Comparison of ENCODE assay signal across 2 cellular contexts in the genomic region with DNA sequence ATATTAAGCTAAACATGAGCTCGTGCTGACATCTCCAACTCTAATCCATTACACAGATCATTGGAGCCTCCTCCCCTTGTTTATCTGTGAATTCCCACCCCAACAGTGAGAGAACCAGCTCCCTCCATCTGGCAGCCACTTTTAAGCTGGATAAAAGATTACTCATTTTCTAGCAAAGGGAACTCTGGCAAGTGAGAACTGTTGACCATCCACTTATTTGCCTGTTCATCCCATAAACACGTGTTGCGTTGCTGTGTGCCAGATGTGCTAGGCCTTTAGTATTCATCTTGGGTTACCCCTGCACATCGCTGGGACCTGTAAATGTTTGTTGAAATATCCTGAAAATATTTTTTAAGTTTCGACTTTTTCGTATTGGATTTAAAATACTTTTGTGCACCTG.
A peak's percentile ranks its signal among the peaks of the same experiment; 100 is the strongest.
TF ChIP-seq lines count a peak whose summit lies in the region.

No MANE protein-coding gene starts in this region.

TF ChIP-seq in K562, 482 proteins besides CTCF, POLR2A, EP300 and RAD21 (continued from another document):
- TF ChIP-seq, protein P1, sequence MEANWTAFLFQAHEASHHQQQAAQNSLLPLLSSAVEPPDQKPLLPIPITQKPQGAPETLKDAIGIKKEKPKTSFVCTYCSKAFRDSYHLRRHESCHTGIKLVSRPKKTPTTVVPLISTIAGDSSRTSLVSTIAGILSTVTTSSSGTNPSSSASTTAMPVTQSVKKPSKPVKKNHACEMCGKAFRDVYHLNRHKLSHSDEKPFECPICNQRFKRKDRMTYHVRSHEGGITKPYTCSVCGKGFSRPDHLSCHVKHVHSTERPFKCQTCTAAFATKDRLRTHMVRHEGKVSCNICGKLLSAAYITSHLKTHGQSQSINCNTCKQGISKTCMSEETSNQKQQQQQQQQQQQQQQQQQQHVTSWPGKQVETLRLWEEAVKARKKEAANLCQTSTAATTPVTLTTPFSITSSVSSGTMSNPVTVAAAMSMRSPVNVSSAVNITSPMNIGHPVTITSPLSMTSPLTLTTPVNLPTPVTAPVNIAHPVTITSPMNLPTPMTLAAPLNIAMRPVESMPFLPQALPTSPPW (CRISPR knock-in tag; IDR thresholded peaks at IDR 0.05): peak; percentile 12; the same call in 1 of the 2 replicates
- TF ChIP-seq CBX3 (IDR thresholded peaks at IDR 0.05; ENCODE audit: borderline replicate concordance in 1 of 2, low read length in 2 of 2) (no peak), TEAD4 (IDR thresholded peaks at IDR 0.05; ENCODE audit: low read length) (peak; percentile 33; the same call in 1 of the 2 replicates), TEAD4 (CRISPR knock-in tag; IDR thresholded peaks at IDR 0.05; ENCODE audit: borderline replicate concordance) (no peak), ZFPM2 (CRISPR knock-in tag; IDR thresholded peaks at IDR 0.05) (0 out of 2 replicates have a peak, but pooled peaks have one; percentile 16), MYC (IDR thresholded peaks at IDR 0.05; ENCODE audit: low read depth, low read length) (peak; percentile 43; the same call in 1 of the 2 replicates), MYC (CRISPR knock-in tag; IDR thresholded peaks at IDR 0.05; ENCODE audit: borderline replicate concordance, low read depth) (no peak), ZNF347 (CRISPR knock-in tag; IDR thresholded peaks at IDR 0.05; ENCODE audit: low read depth) (no peak), BHLHE40 (IDR thresholded peaks at IDR 0.05; ENCODE audit: low read length) (0 out of 2 replicates have a peak, but pooled peaks have one; percentile 26), ZNF134 (CRISPR knock-in tag; conservative IDR thresholded peaks at IDR 0.05) (no peak), POLR2AphosphoS5 (IDR thresholded peaks at IDR 0.05; ENCODE audit: control insufficient read depth, insufficient read depth, low read depth, low read length) (peak; percentile 41), KAT2B (IDR thresholded peaks at IDR 0.05; ENCODE audit: low read depth, low read length) (no peak), RFX7 (CRISPR knock-in tag; IDR thresholded peaks at IDR 0.05) (0 out of 2 replicates have a peak, but pooled peaks have one; percentile 54), RCOR1 (IDR thresholded peaks at IDR 0.05; ENCODE audit: borderline replicate concordance in 1 of 2, low read depth in 2 of 2, low read length in 2 of 2) (no peak)

TF ChIP-seq in WTC11, 78 proteins besides CTCF, POLR2A, EP300 and RAD21 (continued from another document):
- TF ChIP-seq, protein P2, sequence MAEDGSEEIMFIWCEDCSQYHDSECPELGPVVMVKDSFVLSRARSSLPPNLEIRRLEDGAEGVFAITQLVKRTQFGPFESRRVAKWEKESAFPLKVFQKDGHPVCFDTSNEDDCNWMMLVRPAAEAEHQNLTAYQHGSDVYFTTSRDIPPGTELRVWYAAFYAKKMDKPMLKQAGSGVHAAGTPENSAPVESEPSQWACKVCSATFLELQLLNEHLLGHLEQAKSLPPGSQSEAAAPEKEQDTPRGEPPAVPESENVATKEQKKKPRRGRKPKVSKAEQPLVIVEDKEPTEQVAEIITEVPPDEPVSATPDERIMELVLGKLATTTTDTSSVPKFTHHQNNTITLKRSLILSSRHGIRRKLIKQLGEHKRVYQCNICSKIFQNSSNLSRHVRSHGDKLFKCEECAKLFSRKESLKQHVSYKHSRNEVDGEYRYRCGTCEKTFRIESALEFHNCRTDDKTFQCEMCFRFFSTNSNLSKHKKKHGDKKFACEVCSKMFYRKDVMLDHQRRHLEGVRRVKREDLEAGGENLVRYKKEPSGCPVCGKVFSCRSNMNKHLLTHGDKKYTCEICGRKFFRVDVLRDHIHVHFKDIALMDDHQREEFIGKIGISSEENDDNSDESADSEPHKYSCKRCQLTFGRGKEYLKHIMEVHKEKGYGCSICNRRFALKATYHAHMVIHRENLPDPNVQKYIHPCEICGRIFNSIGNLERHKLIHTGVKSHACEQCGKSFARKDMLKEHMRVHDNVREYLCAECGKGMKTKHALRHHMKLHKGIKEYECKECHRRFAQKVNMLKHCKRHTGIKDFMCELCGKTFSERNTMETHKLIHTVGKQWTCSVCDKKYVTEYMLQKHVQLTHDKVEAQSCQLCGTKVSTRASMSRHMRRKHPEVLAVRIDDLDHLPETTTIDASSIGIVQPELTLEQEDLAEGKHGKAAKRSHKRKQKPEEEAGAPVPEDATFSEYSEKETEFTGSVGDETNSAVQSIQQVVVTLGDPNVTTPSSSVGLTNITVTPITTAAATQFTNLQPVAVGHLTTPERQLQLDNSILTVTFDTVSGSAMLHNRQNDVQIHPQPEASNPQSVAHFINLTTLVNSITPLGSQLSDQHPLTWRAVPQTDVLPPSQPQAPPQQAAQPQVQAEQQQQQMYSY (CRISPR knock-in tag; IDR thresholded peaks at IDR 0.05): no peak
- TF ChIP-seq MXD4 (CRISPR knock-in tag; IDR thresholded peaks at IDR 0.05; ENCODE audit: borderline replicate concordance): no peak
- TF ChIP-seq, protein P3, sequence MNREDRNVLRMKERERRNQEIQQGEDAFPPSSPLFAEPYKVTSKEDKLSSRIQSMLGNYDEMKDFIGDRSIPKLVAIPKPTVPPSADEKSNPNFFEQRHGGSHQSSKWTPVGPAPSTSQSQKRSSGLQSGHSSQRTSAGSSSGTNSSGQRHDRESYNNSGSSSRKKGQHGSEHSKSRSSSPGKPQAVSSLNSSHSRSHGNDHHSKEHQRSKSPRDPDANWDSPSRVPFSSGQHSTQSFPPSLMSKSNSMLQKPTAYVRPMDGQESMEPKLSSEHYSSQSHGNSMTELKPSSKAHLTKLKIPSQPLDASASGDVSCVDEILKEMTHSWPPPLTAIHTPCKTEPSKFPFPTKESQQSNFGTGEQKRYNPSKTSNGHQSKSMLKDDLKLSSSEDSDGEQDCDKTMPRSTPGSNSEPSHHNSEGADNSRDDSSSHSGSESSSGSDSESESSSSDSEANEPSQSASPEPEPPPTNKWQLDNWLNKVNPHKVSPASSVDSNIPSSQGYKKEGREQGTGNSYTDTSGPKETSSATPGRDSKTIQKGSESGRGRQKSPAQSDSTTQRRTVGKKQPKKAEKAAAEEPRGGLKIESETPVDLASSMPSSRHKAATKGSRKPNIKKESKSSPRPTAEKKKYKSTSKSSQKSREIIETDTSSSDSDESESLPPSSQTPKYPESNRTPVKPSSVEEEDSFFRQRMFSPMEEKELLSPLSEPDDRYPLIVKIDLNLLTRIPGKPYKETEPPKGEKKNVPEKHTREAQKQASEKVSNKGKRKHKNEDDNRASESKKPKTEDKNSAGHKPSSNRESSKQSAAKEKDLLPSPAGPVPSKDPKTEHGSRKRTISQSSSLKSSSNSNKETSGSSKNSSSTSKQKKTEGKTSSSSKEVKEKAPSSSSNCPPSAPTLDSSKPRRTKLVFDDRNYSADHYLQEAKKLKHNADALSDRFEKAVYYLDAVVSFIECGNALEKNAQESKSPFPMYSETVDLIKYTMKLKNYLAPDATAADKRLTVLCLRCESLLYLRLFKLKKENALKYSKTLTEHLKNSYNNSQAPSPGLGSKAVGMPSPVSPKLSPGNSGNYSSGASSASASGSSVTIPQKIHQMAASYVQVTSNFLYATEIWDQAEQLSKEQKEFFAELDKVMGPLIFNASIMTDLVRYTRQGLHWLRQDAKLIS (CRISPR knock-in tag; IDR thresholded peaks at IDR 0.05; ENCODE audit: borderline replicate concordance): no peak
